ENCODE assay signal across 19 cellular contexts in genomic region chr2:24886114-24886501, GRCh38. TPM values are rescaled to one million over a fixed set of nuclear protein-coding genes. Genes with fewer than 3 reads are reported as not detected.
DNase-seq lines count a peak whose midpoint lies in the region; ATAC-seq, FAIRE-seq and TF ChIP-seq lines count a peak whose summit lies in the region.
"Had no signal": no experiment of that assay in that cellular context is flagged by ENCODE, and none has a peak within 500 bp of the region (broad histone marks: within the 10 kb centered on the region; RNA-seq: fewer than 3 reads in every experiment).

No MANE protein-coding gene starts in this region.

- no peaks in the 10 kb centered on the region for H4K20me1 ChIP-seq in endothelial cell of umbilical vein (replicated peaks; ENCODE audit: control insufficient read depth, extremely low read depth, insufficient read depth, low read length)

- H3K36me3 ChIP-seq in endothelial cell of umbilical vein (ENCODE audit: control insufficient read depth in 2 of 2, extremely low read depth in 1 of 2, insufficient read depth in 2 of 2, low read length in 2 of 2) (no peaks in the 10 kb centered on the region), stomach (no peaks in the 10 kb centered on the region)

- H3K27ac ChIP-seq in endothelial cell of umbilical vein (ENCODE audit: insufficient read depth, low read depth, low read length), result no peak overlapping the region
- peak overlapping the region in 3 of 5 donors; percentile 43 to 53 (median 46) for H3K27ac ChIP-seq in stomach
- H3K27ac ChIP-seq: A549 had no signal

- TF ChIP-seq EP300 in stomach (IDR thresholded peaks at IDR 0.05), result no peak

- BruUV-seq in endothelial cell of umbilical vein (replicated peaks; lab: Mats Ljungman, UMichigan), result no TSS peak

- intact Hi-C loops in endothelial cell of umbilical vein (cut with micrococcal nuclease), result no loop called here
- intact Hi-C loops in stomach (cut with DNase I; ENCODE audit: low total_unique reads), result no loop called here

- POLR2A ChIA-PET in endothelial cell of umbilical vein (lab: Charles Lee), result no interaction called here

- FAIRE-seq in endothelial cell of umbilical vein (lab: Jason Lieb, UNC), result no peak
- FAIRE-seq: A549, endometrium, islet of Langerhans had no signal

- CTCF ChIA-PET in endothelial cell of umbilical vein (lab: Charles Lee), result interaction anchor here (1.4 kb wide), 1 partner anchor 10 kb away, joined by 3 read pairs; no protein-coding TSS in a partner anchor

- H3K4me3 ChIP-seq in endothelial cell of umbilical vein (replicated peaks in 1 of 3; ENCODE audit: insufficient read depth in 1 of 3, low read depth in 1 of 3, low read length in 3 of 3) (no peak overlapping the region), stomach (no peak overlapping the region)
- H3K4me3 ChIP-seq: A549 had no signal

- dilution Hi-C loops in endothelial cell of umbilical vein (cut with MboI; ENCODE audit: extremely low pct_ligation_motif_present, low sequenced_read_pairs), result no loop called here

- 70 to 81% (median 78%) methylated on average over 13 of the region's 13 CpGs for WGBS in stomach, 5 donors

- H3K27me3 ChIP-seq in endothelial cell of umbilical vein (ENCODE audit: control insufficient read depth in 2 of 2, insufficient read depth in 2 of 2, low read length in 2 of 2) (no peaks in the 10 kb centered on the region), stomach (no peaks in the 10 kb centered on the region)

- TF ChIP-seq CTCF in endothelial cell of umbilical vein (IDR thresholded peaks at IDR 0.05; ENCODE audit: extremely low read depth in 1 of 2, insufficient read depth in 1 of 2, low read depth in 1 of 2, low read length in 2 of 2) (no peak), stomach (IDR thresholded peaks at IDR 0.05) (no peak)

- H3K79me2 ChIP-seq in endothelial cell of umbilical vein (ENCODE audit: control insufficient read depth, insufficient read depth, low read length), result peaks cover 2% of the 10 kb centered on the region

- H3K4me1 ChIP-seq in endothelial cell of umbilical vein (ENCODE audit: control insufficient read depth, extremely low read depth, insufficient read depth, low read length) (peaks cover 15% of the 10 kb centered on the region), stomach (peaks cover 0 to 16% (median 9%) of the 10 kb centered on the region in 4 donors)
- H3K4me1 ChIP-seq: A549 had no signal

- ATAC-seq in GM21528 (IDR thresholded peaks at IDR 0.05; ENCODE audit: low FRiP score, unreplicated experiment) (no peak), GM19324 (IDR thresholded peaks at IDR 0.05; ENCODE audit: low FRiP score, unreplicated experiment) (no peak)
- ATAC-seq: A549, Panc1 had no signal

- H3K4me2 ChIP-seq in endothelial cell of umbilical vein (ENCODE audit: insufficient read depth, low read length), result no peak overlapping the region
- H3K4me2 ChIP-seq: A549 had no signal

- no peaks in the 10 kb centered on the region for H3K9me1 ChIP-seq in endothelial cell of umbilical vein (replicated peaks; ENCODE audit: control insufficient read depth, extremely low read depth, insufficient read depth, low read length)

- DNase-seq in NCI-H82 (lab: John Stamatoyannopoulos, UW) (peak; percentile 63), NCI-H82 treated with DMSO at 0.1 percent for 48 hours (lab: John Stamatoyannopoulos, UW; ENCODE audit: unreplicated experiment) (no peak), NCI-H2171 (lab: John Stamatoyannopoulos, UW) (peak; percentile 65), endothelial cell of umbilical vein (ENCODE audit: low read depth, low spot score) (peak; percentile 12), stomach (no peak), NCI-H446 treated with DMSO at 0.1 percent for 48 hours (lab: John Stamatoyannopoulos, UW) (no peak)
- DNase-seq: activated CD8-positive, alpha-beta memory T cell treated with anti-CD3 and anti-CD28 coated beads, Interleukin-2, amount 50 U/mL, for 48 hours; activated naive CD8-positive, alpha-beta T cell treated with anti-CD3 and anti-CD28 coated beads, Interleukin-2, amount 10 ng/mL, durations not matched to agents 7 days and 5 days; Calu3; central memory CD4-positive, alpha-beta T cell; NCI-H1048; SW 1271; trophoblast cell had no signal

- H3K9ac ChIP-seq in endothelial cell of umbilical vein (replicated peaks; ENCODE audit: extremely low read depth, insufficient read depth, low read length), result no peak overlapping the region

- H2AFZ ChIP-seq in endothelial cell of umbilical vein (ENCODE audit: low read depth, low read length), result peak overlapping the region; percentile 30

- no peak for TF ChIP-seq POLR2A in endothelial cell of umbilical vein (IDR thresholded peaks at IDR 0.05; ENCODE audit: low read depth, low read length)
- TF ChIP-seq POLR2A in stomach (IDR thresholded peaks at IDR 0.05), result no peak

- H3K9me3 ChIP-seq in endothelial cell of umbilical vein (replicated peaks; ENCODE audit: control insufficient read depth, insufficient read depth, low read length) (no peaks in the 10 kb centered on the region), stomach (no peaks in the 10 kb centered on the region)
- H3K9me3 ChIP-seq: A549 had no signal

TF ChIP-seq in endothelial cell of umbilical vein, 7 proteins besides CTCF, POLR2A, EP300 and RAD21:
- no peak for TF ChIP-seq EZH2 (IDR thresholded peaks at IDR 0.05; ENCODE audit: borderline replicate concordance, low read depth, low read length, severe bottlenecking)
- TF ChIP-seq POLR2AphosphoS5 (IDR thresholded peaks at IDR 0.05; ENCODE audit: insufficient read depth, low read depth, low read length), result no peak
- no peak for TF ChIP-seq JUN (IDR thresholded peaks at IDR 0.05; ENCODE audit: borderline replicate concordance, insufficient read depth, insufficient read length, low read depth)
- no peak for TF ChIP-seq MYC (IDR thresholded peaks at IDR 0.05; ENCODE audit: low read depth, low read length)
- TF ChIP-seq FOS (IDR thresholded peaks at IDR 0.05; ENCODE audit: borderline replicate concordance, insufficient read depth, low read length), result no peak
- no peak for TF ChIP-seq MAX (IDR thresholded peaks at IDR 0.05; ENCODE audit: insufficient read depth, insufficient read length)
- TF ChIP-seq GATA2 (IDR thresholded peaks at IDR 0.05; ENCODE audit: insufficient read depth, insufficient read length, low read depth, low read length), result no peak

RNA-seq across cellular contexts. Expression of gene ADCY3, which starts 33.9 kb away (rescaled TPM):
- total RNA-seq in endothelial cell of umbilical vein (54.0 and 54.4 TPM in 2 replicates), stomach (100 to 1,000 TPM in 1 of 5 donors, 10 to 100 TPM in 4; 11.6 to 339 (median 32.2) TPM)
- polyA plus RNA-seq in endothelial cell of umbilical vein (61.3 and 71.7 TPM in 2 replicates), stomach (10 to 100 TPM in 2 of 3 donors, 1 to 10 TPM in 1; 5.2 to 21.7 (median 11.8) TPM)
- 48.1 and 52.9 TPM in 2 replicates for polyA plus RNA-seq in endothelial cell of umbilical vein (2011; cell fraction: cytosol; rRNA removed)
- 111 and 115 TPM in 2 replicates for polyA plus RNA-seq in endothelial cell of umbilical vein (2011; cell fraction: nucleus; rRNA removed)
- polyA plus RNA-seq in endothelial cell of umbilical vein (2012), result 49.6 and 78.8 TPM in 2 replicates
- 85.5 and 98.2 TPM in 2 replicates for polyA minus RNA-seq in endothelial cell of umbilical vein
- polyA minus RNA-seq in endothelial cell of umbilical vein (2011; cell fraction: cytosol; rRNA and poly(A)+ RNA removed), result 57.6 TPM
- polyA minus RNA-seq in endothelial cell of umbilical vein (2011; cell fraction: nucleus; rRNA and poly(A)+ RNA removed), result 25.6 and 36.5 TPM in 2 replicates

Comparison
In these comparisons a context has a peak if more than half of its experiments do, and no peak if none do; other contexts are left out.
1. DNase-seq: peak in NCI-H82 (single experiment), NCI-H2171 (single experiment) and endothelial cell of umbilical vein (single experiment); none in NCI-H82 treated with DMSO at 0.1 percent for 48 hours (single experiment), stomach (single experiment) and NCI-H446 treated with DMSO at 0.1 percent for 48 hours (single experiment).